ENCODE assay signal across 8 cellular contexts in genomic region chr20:52972965-52973819, GRCh38. TPM values are rescaled to one million over a fixed set of nuclear protein-coding genes. Genes with fewer than 3 reads are reported as not detected.
DNase-seq lines count a peak whose midpoint lies in the region; ATAC-seq and TF ChIP-seq lines count a peak whose summit lies in the region.

No MANE protein-coding gene starts in this region.

- peak overlapping the region; percentile 83 for H3K27ac ChIP-seq in mammary epithelial cell (ENCODE audit: insufficient read depth, low read depth, low read length)

- H3K27ac Mint-ChIP-seq in Caco-2 (ENCODE audit: unreplicated experiment) (no peak overlapping the region), memory B cell (peak overlapping the region; percentile 74)

- H3K27me3 Mint-ChIP-seq in Caco-2 (ENCODE audit: insufficient read depth, unreplicated experiment) (peaks cover 43% of the 10 kb centered on the region), memory B cell (peaks cover 15% of the 10 kb centered on the region)

- H3K4me3 ChIP-seq in Caco-2 (ENCODE audit: low read depth, low read length) (no peak overlapping the region), mammary epithelial cell (replicated peaks in 1 of 3; ENCODE audit: insufficient read depth in 1 of 3, low read depth in 2 of 3, low read length in 3 of 3) (peak overlapping the region; percentile 82 to 92 (median 85))

- H3K36me3 Mint-ChIP-seq in Caco-2 (ENCODE audit: insufficient read depth, unreplicated experiment) (no peaks in the 10 kb centered on the region), memory B cell (peaks cover 2% of the 10 kb centered on the region)

- POLR2A ChIA-PET in Caco-2 (lab: Charles Lee), result no interaction called here

- peak overlapping the region; percentile 70 for H3K4me3 Mint-ChIP-seq in Caco-2 (ENCODE audit: unreplicated experiment)
- H3K4me3 Mint-ChIP-seq in memory B cell, result peak overlapping the region; percentile 86

- in situ Hi-C loops in mammary epithelial cell (cut with MboI; ENCODE audit: low sequenced_read_pairs in 2 of 2), result loop anchor here in 1 of 2 donors (10.0 kb wide), 2 partner anchors 192 to 228 kb away; no protein-coding TSS in a partner anchor

- intact Hi-C loops in Caco-2 (cut with micrococcal nuclease; ENCODE audit: unreplicated experiment), result loop anchor here (10.0 kb wide), 1 partner anchor 658 kb away; no protein-coding TSS in a partner anchor
- intact Hi-C loops in mammary epithelial cell (cut with micrococcal nuclease), result loop anchor here (1.0 to 10.0 kb wide), 9 partner anchors 50 to 972 kb away; no protein-coding TSS in a partner anchor

- dilution Hi-C loops in mammary epithelial cell (cut with HindIII; ENCODE audit: low sequenced_read_pairs), result no loop called here

- ATAC-seq in memory B cell (ENCODE audit: low read depth) (peak; percentile 52), HG02840 (IDR thresholded peaks at IDR 0.05; ENCODE audit: low FRiP score, unreplicated experiment) (no peak), HG03196 (IDR thresholded peaks at IDR 0.05; ENCODE audit: unreplicated experiment) (no peak)
- ATAC-seq in stimulated activated naive CD8-positive, alpha-beta T cell treated with anti-CD3 and anti-CD28 coated beads, Interleukin-15, Interleukin-2, amounts not matched to agents 100 U/mL and 50 U/mL, for 24 hours, result peak; percentile 41

- CTCF ChIA-PET in Caco-2 (lab: Charles Lee), result no interaction called here
- CTCF ChIA-PET in mammary epithelial cell (lab: Charles Lee; ENCODE audit: low non-redundant PET), result no interaction called here

- H3K4me2 ChIP-seq in mammary epithelial cell (ENCODE audit: insufficient read depth, low read depth, low read length), result peak overlapping the region; percentile 99

- peak overlapping the region; percentile 88 for H2AFZ ChIP-seq in mammary epithelial cell (ENCODE audit: low read depth, low read length)

- H3K36me3 ChIP-seq in Caco-2 (ENCODE audit: control insufficient read depth, insufficient read depth, low read length) (no peaks in the 10 kb centered on the region), mammary epithelial cell (ENCODE audit: insufficient read depth, low read length) (no peaks in the 10 kb centered on the region)

- peaks cover 53% of the 10 kb centered on the region for H3K79me2 ChIP-seq in mammary epithelial cell (ENCODE audit: insufficient read depth, low read length)

- peak in 1 of 2 experiments; percentile 24 for DNase-seq in Caco-2
- DNase-seq in SW480 (ENCODE audit: low spot score), result peak; percentile 50
- DNase-seq in mammary epithelial cell, result peak; percentile 60
- DNase-seq in memory B cell (ENCODE audit: low spot score in 2 of 2), result no peak
- peak; percentile 27 for DNase-seq in stimulated activated naive CD8-positive, alpha-beta T cell treated with anti-CD3 and anti-CD28 coated beads, Interleukin-15, Interleukin-2, amounts not matched to agents 100 U/mL and 50 U/mL, for 24 hours
- DNase-seq in GM19240 (ENCODE audit: insufficient read length, low spot score), result no peak

- H3K27me3 ChIP-seq in Caco-2 (replicated peaks; ENCODE audit: control insufficient read depth, insufficient read depth, low read length) (0 out of 2 replicates have a peak, but pooled peaks cover 1% of the 10 kb centered on the region), mammary epithelial cell (ENCODE audit: insufficient read depth, low read length) (no peaks in the 10 kb centered on the region)

- peaks cover 12% of the 10 kb centered on the region for H3K4me1 Mint-ChIP-seq in Caco-2 (ENCODE audit: low read depth, unreplicated experiment)
- H3K4me1 Mint-ChIP-seq in memory B cell, result peaks cover 16% of the 10 kb centered on the region

- H3K9me3 ChIP-seq in Caco-2 (no peaks in the 10 kb centered on the region), mammary epithelial cell (replicated peaks; ENCODE audit: insufficient read depth, low read length) (no peaks in the 10 kb centered on the region)

- BruUV-seq in Caco-2 (replicated peaks; lab: Mats Ljungman, UMichigan) (no TSS peak), mammary epithelial cell (replicated peaks; lab: Mats Ljungman, UMichigan) (TSS peak; percentile 48)

- WGBS in mammary epithelial cell (ENCODE audit: low coverage, missing lambda C conversion rate), result 0% methylated on average over 10 of the region's 39 CpGs

- TF ChIP-seq CTCF in Caco-2 (IDR thresholded peaks at IDR 0.05; ENCODE audit: insufficient read depth in 1 of 2, low read depth in 1 of 2, low read length in 1 of 2, severe bottlenecking in 1 of 2, unreplicated experiment in 1 of 2) (no peak), mammary epithelial cell (conservative IDR thresholded peaks at IDR 0.05 in 1 of 2, IDR thresholded peaks at IDR 0.05 in 1 of 2; ENCODE audit: extremely low read depth in 1 of 2, insufficient read depth in 1 of 2, low read depth in 1 of 2, low read length in 2 of 2) (no peak)

- no peaks in the 10 kb centered on the region for H3K9me3 Mint-ChIP-seq in Caco-2 (ENCODE audit: unreplicated experiment)
- H3K9me3 Mint-ChIP-seq in memory B cell, result no peaks in the 10 kb centered on the region

- no peaks in the 10 kb centered on the region for H4K20me1 ChIP-seq in mammary epithelial cell (ENCODE audit: insufficient read depth, low read length)

- peaks cover 5% of the 10 kb centered on the region; the same call in 1 of the 2 replicates for H3K4me1 ChIP-seq in Caco-2
- H3K4me1 ChIP-seq in mammary epithelial cell (ENCODE audit: insufficient read depth, low read length), result peaks cover 20% of the 10 kb centered on the region

- peak overlapping the region; percentile 93 for H3K9ac ChIP-seq in mammary epithelial cell (ENCODE audit: insufficient read depth, low read length)

RNA-seq across cellular contexts. Expression of gene TSHZ2, which starts 1.0 kb away (rescaled TPM):
- total RNA-seq in Caco-2 (2022) (0.07 TPM in 2 replicates), mammary epithelial cell (10 to 100 TPM; 10.0 to 11.5 TPM)
- polyA plus RNA-seq in mammary epithelial cell, result 4.0 TPM
- 11.8 TPM for polyA minus RNA-seq in mammary epithelial cell

Comparison
In these comparisons a context has a peak if more than half of its experiments do, and no peak if none do; other contexts are left out.
1. DNase-seq: peak in SW480 (single experiment), mammary epithelial cell (single experiment) and stimulated activated naive CD8-positive, alpha-beta T cell treated with anti-CD3 and anti-CD28 coated beads, Interleukin-15, Interleukin-2, amounts not matched to agents 100 U/mL and 50 U/mL, for 24 hours (single experiment); none in memory B cell (0 of 2) and GM19240 (single experiment).
2. ATAC-seq: peak in memory B cell (single experiment) and stimulated activated naive CD8-positive, alpha-beta T cell treated with anti-CD3 and anti-CD28 coated beads, Interleukin-15, Interleukin-2, amounts not matched to agents 100 U/mL and 50 U/mL, for 24 hours (single experiment); none in HG02840 (single experiment) and HG03196 (single experiment).
3. RNA of gene TSHZ2, which starts 1.0 kb away (total RNA-seq): 10.0 to 11.5 TPM in mammary epithelial cell; 0.07 TPM in Caco-2; every median in the first group is over 10 times any median in the second.